In the genomic region with DNA sequence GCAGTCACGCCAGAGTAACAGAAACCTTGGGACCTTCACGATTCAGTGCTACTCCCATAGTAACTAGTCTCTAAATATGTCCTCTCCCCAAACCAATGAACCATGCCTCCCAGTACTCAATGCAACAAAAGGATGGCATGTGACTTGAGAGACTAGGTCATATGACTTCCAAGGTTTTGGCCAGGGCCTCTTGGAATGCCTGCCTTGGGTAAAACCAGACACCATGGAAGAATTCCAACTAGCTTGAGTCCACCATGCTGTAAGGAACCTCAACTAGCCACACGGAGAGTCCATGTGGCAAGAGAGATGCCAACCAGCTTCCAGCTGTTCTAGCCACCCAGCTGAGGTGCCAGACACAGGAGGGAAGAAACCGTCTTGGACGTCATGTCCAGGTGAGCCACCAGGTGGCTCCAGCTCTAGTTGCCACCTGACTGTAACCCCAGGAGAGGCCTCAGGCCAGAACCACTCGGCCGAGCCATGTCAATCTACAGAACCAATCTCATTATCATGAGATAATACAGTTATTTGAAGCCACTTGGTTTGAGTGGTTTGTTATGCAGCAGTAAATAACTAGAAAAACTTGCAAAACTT, we compare ENCODE assay signal across 10 cellular contexts.
DNase-seq lines count a peak whose midpoint lies in the region; ATAC-seq, FAIRE-seq and TF ChIP-seq lines count a peak whose summit lies in the region.
"Had no signal": no experiment of that assay in that cellular context is flagged by ENCODE, and none has a peak within 500 bp of the region (broad histone marks: within the 10 kb centered on the region; RNA-seq: fewer than 3 reads in every experiment).

No MANE protein-coding gene starts in this region.

- no peak overlapping the region for H3K27ac Mint-ChIP-seq in Calu3 (ENCODE audit: unreplicated experiment)
- no peak overlapping the region for H3K27ac Mint-ChIP-seq in activated T-helper 17 cell treated with anti-CD3 and anti-CD28 coated beads, Interleukin-2, amount 50 U/mL, for 72 hours

- CTCF ChIA-PET in Calu3 (lab: Charles Lee) = no interaction called here

- H3K36me3 Mint-ChIP-seq in Calu3 (ENCODE audit: insufficient read depth, unreplicated experiment) = no peaks in the 10 kb centered on the region
- no peaks in the 10 kb centered on the region for H3K36me3 Mint-ChIP-seq in activated T-helper 17 cell treated with anti-CD3 and anti-CD28 coated beads, Interleukin-2, amount 50 U/mL, for 72 hours (ENCODE audit: low read depth)

- no peak overlapping the region for H3K4me3 ChIP-seq in heart left ventricle

- no peak for TF ChIP-seq POLR2A in heart left ventricle (IDR thresholded peaks at IDR 0.05)

- H3K36me3 ChIP-seq in heart left ventricle = no peaks in the 10 kb centered on the region

- no TSS peak for BruUV-seq in Calu3 (replicated peaks; lab: Mats Ljungman, UMichigan)

- intact Hi-C loops in Calu3 (cut with micrococcal nuclease; ENCODE audit: unreplicated experiment) = no loop called here
- intact Hi-C loops in heart left ventricle (cut with DNase I) = no loop called here

- TF ChIP-seq CTCF in Calu3 (IDR thresholded peaks at IDR 0.05; ENCODE audit: unreplicated experiment) (no peak), heart left ventricle (IDR thresholded peaks at IDR 0.05) (no peak)

- H3K4me3 Mint-ChIP-seq in Calu3 (ENCODE audit: low read depth, unreplicated experiment) = no peak overlapping the region
- H3K4me3 Mint-ChIP-seq in activated T-helper 17 cell treated with anti-CD3 and anti-CD28 coated beads, Interleukin-2, amount 50 U/mL, for 72 hours = no peak overlapping the region

- peaks cover 0 to 11% (median 0%) of the 10 kb centered on the region in 12 donors for H3K9me3 ChIP-seq in heart left ventricle

- no peak for ATAC-seq in activated T-helper 17 cell treated with anti-CD3 and anti-CD28 coated beads, Interleukin-2, amount 50 U/mL, for 72 hours (replicated peaks)
- ATAC-seq in HG02571 (IDR thresholded peaks at IDR 0.05; ENCODE audit: unreplicated experiment) (no peak), heart left ventricle (no peak)

- no peaks in the 10 kb centered on the region for H3K4me1 ChIP-seq in heart left ventricle

- H3K4me1 Mint-ChIP-seq in Calu3 (ENCODE audit: low read depth, unreplicated experiment) = no peaks in the 10 kb centered on the region
- H3K4me1 Mint-ChIP-seq in activated T-helper 17 cell treated with anti-CD3 and anti-CD28 coated beads, Interleukin-2, amount 50 U/mL, for 72 hours = peaks cover 12% of the 10 kb centered on the region

- no peaks in the 10 kb centered on the region for H3K9me3 Mint-ChIP-seq in Calu3 (ENCODE audit: low read depth, unreplicated experiment)
- H3K9me3 Mint-ChIP-seq in activated T-helper 17 cell treated with anti-CD3 and anti-CD28 coated beads, Interleukin-2, amount 50 U/mL, for 72 hours = no peaks in the 10 kb centered on the region

- H3K27ac ChIP-seq in heart left ventricle = no peak overlapping the region

- WGBS in heart left ventricle, 4 donors = 57 to 74% (median 68%) methylated on average over 4 to 7 of the region's 7 CpGs

- H3K27me3 Mint-ChIP-seq in Calu3 (ENCODE audit: unreplicated experiment) = peaks cover 34% of the 10 kb centered on the region
- no peaks in the 10 kb centered on the region for H3K27me3 Mint-ChIP-seq in activated T-helper 17 cell treated with anti-CD3 and anti-CD28 coated beads, Interleukin-2, amount 50 U/mL, for 72 hours

- peaks cover 0 to 5% (median 0%) of the 10 kb centered on the region in 9 donors for H3K27me3 ChIP-seq in heart left ventricle

- DNase-seq in Calu3 = peak; percentile 35
- DNase-seq in GM18507 (ENCODE audit: extremely low spot score, insufficient read length, low read depth) = no peak
- peak; percentile 35 for DNase-seq in UCSD-AML1 (lab: John Stamatoyannopoulos, UW; ENCODE audit: unreplicated experiment)
- DNase-seq in iPS-NIHi7 (ENCODE audit: extremely low spot score) = peak; percentile 79
- no peak for DNase-seq in cerebellar nuclear complex (lab: John Stamatoyannopoulos, UW)
- DNase-seq in heart left ventricle = no peak
- DNase-seq: cortex of kidney, NCI-H226 had no signal

- peak; percentile 18 for FAIRE-seq in GM18507 (lab: Jason Lieb, UNC)

Comparison
In these comparisons a context has a peak if more than half of its experiments do, and no peak if none do; other contexts are left out.
1. DNase-seq: peak in Calu3 (single experiment), UCSD-AML1 (single experiment) and iPS-NIHi7 (single experiment); none in GM18507 (single experiment), cerebellar nuclear complex (0 of 2) and heart left ventricle (0 of 5).